ENCODE assay signal across 1 cellular context in the genomic region with DNA sequence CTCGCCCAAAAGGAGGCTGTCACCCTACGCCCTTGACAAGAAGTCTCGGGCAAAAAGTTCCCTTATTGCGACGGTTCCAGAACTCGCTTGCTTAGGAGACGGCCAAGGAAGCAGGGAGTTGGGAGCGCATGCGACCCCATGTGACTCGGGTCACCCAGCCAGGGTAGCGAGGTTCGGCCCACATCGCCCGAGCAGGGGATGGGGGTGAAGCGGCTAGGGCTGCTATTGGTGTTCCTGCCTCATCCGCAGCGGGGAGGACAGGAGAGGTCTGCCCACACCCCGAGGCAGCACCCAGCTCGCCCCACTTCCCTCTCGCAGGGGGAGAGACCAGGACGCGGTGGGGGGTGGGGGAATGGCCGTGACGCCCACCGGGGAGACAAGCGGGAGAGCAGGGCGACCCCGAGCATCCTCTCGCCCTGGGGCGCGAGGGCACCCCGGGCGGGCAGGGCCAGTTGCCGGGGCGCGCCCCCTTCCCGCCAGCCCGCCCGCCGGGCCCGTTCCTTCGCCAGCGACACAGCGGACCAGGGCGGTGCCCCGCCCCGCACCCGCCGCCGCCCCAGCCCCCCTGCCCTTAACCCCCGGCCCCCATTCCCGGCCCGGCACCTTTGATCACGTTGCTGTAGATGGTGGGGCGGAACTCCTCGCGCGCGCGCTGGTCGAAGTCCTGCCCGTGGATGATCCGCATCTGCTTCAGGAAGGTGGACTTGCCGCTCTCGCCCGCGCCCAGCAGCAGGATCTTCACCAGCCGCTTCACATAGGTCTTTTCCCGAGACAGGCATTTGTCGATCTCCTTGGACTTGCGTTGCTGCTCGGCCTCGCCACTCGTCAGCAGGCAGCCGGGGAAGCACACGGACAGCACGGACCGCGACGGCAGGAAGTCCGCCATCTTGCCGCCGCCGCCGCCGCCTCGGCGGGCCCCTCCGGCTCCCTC.
TF ChIP-seq lines count a peak whose summit lies in the region.

No MANE protein-coding gene starts in this region.

TF ChIP-seq in GM23338, 12 proteins besides CTCF, POLR2A, EP300 and RAD21 (continued from another document):
- TF ChIP-seq, protein P1, sequence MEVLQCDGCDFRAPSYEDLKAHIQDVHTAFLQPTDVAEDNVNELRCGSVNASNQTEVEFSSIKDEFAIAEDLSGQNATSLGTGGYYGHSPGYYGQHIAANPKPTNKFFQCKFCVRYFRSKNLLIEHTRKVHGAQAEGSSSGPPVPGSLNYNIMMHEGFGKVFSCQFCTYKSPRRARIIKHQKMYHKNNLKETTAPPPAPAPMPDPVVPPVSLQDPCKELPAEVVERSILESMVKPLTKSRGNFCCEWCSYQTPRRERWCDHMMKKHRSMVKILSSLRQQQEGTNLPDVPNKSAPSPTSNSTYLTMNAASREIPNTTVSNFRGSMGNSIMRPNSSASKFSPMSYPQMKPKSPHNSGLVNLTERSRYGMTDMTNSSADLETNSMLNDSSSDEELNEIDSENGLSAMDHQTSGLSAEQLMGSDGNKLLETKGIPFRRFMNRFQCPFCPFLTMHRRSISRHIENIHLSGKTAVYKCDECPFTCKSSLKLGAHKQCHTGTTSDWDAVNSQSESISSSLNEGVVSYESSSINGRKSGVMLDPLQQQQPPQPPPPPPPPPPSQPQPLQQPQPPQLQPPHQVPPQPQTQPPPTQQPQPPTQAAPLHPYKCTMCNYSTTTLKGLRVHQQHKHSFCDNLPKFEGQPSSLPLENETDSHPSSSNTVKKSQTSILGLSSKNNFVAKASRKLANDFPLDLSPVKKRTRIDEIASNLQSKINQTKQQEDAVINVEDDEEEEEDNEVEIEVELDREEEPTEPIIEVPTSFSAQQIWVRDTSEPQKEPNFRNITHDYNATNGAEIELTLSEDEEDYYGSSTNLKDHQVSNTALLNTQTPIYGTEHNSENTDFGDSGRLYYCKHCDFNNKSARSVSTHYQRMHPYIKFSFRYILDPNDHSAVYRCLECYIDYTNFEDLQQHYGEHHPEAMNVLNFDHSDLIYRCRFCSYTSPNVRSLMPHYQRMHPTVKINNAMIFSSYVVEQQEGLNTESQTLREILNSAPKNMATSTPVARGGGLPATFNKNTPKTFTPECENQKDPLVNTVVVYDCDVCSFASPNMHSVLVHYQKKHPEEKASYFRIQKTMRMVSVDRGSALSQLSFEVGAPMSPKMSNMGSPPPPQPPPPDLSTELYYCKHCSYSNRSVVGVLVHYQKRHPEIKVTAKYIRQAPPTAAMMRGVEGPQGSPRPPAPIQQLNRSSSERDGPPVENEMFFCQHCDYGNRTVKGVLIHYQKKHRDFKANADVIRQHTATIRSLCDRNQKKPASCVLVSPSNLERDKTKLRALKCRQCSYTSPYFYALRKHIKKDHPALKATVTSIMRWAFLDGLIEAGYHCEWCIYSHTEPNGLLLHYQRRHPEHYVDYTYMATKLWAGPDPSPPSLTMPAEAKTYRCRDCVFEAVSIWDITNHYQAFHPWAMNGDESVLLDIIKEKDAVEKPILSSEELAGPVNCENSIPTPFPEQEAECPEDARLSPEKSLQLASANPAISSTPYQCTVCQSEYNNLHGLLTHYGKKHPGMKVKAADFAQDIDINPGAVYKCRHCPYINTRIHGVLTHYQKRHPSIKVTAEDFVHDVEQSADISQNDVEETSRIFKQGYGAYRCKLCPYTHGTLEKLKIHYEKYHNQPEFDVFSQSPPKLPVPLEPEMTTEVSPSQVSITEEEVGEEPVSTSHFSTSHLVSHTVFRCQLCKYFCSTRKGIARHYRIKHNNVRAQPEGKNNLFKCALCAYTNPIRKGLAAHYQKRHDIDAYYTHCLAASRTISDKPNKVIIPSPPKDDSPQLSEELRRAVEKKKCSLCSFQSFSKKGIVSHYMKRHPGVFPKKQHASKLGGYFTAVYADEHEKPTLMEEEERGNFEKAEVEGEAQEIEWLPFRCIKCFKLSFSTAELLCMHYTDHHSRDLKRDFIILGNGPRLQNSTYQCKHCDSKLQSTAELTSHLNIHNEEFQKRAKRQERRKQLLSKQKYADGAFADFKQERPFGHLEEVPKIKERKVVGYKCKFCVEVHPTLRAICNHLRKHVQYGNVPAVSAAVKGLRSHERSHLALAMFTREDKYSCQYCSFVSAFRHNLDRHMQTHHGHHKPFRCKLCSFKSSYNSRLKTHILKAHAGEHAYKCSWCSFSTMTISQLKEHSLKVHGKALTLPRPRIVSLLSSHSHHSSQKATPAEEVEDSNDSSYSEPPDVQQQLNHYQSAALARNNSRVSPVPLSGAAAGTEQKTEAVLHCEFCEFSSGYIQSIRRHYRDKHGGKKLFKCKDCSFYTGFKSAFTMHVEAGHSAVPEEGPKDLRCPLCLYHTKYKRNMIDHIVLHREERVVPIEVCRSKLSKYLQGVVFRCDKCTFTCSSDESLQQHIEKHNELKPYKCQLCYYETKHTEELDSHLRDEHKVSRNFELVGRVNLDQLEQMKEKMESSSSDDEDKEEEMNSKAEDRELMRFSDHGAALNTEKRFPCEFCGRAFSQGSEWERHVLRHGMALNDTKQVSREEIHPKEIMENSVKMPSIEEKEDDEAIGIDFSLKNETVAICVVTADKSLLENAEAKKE (CRISPR knock-in tag; IDR thresholded peaks at IDR 0.05) = no peak
- no peak for TF ChIP-seq ZNF331 (CRISPR knock-in tag; IDR thresholded peaks at IDR 0.05; ENCODE audit: low read depth)
